In genomic region chr3:48548165-48548564, GRCh38 we compare ENCODE assay signal across 15 cellular contexts. TPM values are rescaled to one million over a fixed set of nuclear protein-coding genes. Genes with fewer than 3 reads are reported as not detected.
DNase-seq lines count a peak whose midpoint lies in the region; ATAC-seq, FAIRE-seq and TF ChIP-seq lines count a peak whose summit lies in the region.
"Had no signal": no experiment of that assay in that cellular context is flagged by ENCODE, and none has a peak within 500 bp of the region (broad histone marks: within the 10 kb centered on the region; RNA-seq: fewer than 3 reads in every experiment).

No MANE protein-coding gene starts in this region.

- no peak for TF ChIP-seq POLR2A in IMR-90 (IDR thresholded peaks at IDR 0.05; ENCODE audit: low read depth, low read length)

- CTCF ChIA-PET in IMR-90 (lab: Yijun Ruan, JAX) = interaction anchor here (1.7 kb wide), 1 partner anchor 115 kb away, joined by 4 read pairs; no protein-coding TSS in a partner anchor

- H2BK15ac ChIP-seq in IMR-90 (ENCODE audit: low read depth, low read length) = no peak overlapping the region

- H3K23ac ChIP-seq in IMR-90 (ENCODE audit: low read depth, low read length) = no peak overlapping the region

- no peak overlapping the region for H2AK9ac ChIP-seq in IMR-90 (replicated peaks; ENCODE audit: low read depth, low read length, poor library complexity)

- no peak overlapping the region for H3K4me2 ChIP-seq in IMR-90 (ENCODE audit: low read depth, low read length)

- no peaks in the 10 kb centered on the region for H3K4me1 ChIP-seq in IMR-90 (ENCODE audit: control insufficient read depth, insufficient read depth, low read length)
- H3K4me1 ChIP-seq: HAP-1 had no signal

- DNase-seq in CD14-positive monocyte (ENCODE audit: low spot score) (no peak), IMR-90 (no peak), dorsolateral prefrontal cortex (no peak), neural crest cell (ENCODE audit: low read depth, low spot score) (no peak), occipital lobe (lab: John Stamatoyannopoulos, UW) (no peak), RCC 7860 (ENCODE audit: low spot score) (no peak)
- DNase-seq: NCI-H2081 treated with DMSO at 0.1 percent for 48 hours had no signal

- in situ Hi-C loops in IMR-90 (cut with MboI; ENCODE audit: low sequenced_read_pairs) = loop anchor here (10.0 kb wide), 1 partner anchor 273 kb away; no protein-coding TSS in a partner anchor

- intact Hi-C loops in CD14-positive monocyte (cut with micrococcal nuclease) (loop anchor here (2.0 to 10.0 kb wide), 3 partner anchors 81 to 273 kb away; a partner anchor contains a TSS), IMR-90 (cut with micrococcal nuclease) (loop anchor here (1.0 to 5.0 kb wide), 4 partner anchors 75 to 356 kb away; no protein-coding TSS in a partner anchor), dorsolateral prefrontal cortex (cut with DNase I) (loop anchor here (1.0 to 10.0 kb wide), 2 partner anchors 83 to 273 kb away; no protein-coding TSS in a partner anchor)

- no peaks in the 10 kb centered on the region for H3K9me3 Mint-ChIP-seq in CD14-positive monocyte
- no peaks in the 10 kb centered on the region for H3K9me3 Mint-ChIP-seq in neural crest cell
- H3K9me3 Mint-ChIP-seq: CD8-positive, alpha-beta memory T cell had no signal

- no peak overlapping the region; the same call in 1 of the 2 replicates for H4K91ac ChIP-seq in IMR-90 (ENCODE audit: insufficient read depth, low read depth, low read length)

- no peak overlapping the region; the same call in 1 of the 2 replicates for H4K5ac ChIP-seq in IMR-90 (ENCODE audit: low read depth, low read length)

- H2AK5ac ChIP-seq in IMR-90 (ENCODE audit: low read depth, low read length) = no peak overlapping the region

- dilution Hi-C loops in IMR-90 (cut with HindIII; ENCODE audit: low sequenced_read_pairs, unreplicated experiment) = no loop called here

- WGBS in IMR-90 (ENCODE audit: extremely low coverage in 2 of 2, insufficient read length in 1 of 2), 2 experiments = no CpG with 5 or more reads among the region's 5 CpGs

- H4K8ac ChIP-seq in IMR-90 (ENCODE audit: low read depth in 2 of 2, low read length in 2 of 2) = peak overlapping the region in 1 of 2 experiments; percentile 55; a peak in 1 of 4 replicates

- H2AFZ ChIP-seq in IMR-90 (replicated peaks; ENCODE audit: low read length, poor library complexity) = no peak overlapping the region

- no peak overlapping the region for H2BK5ac ChIP-seq in IMR-90 (ENCODE audit: low read depth, low read length, poor library complexity, severe bottlenecking)

- no peak for ATAC-seq in IMR-90 (ENCODE audit: low read depth)
- ATAC-seq in HG03520 (IDR thresholded peaks at IDR 0.05; ENCODE audit: unreplicated experiment) = no peak

- TF ChIP-seq RAD21 in IMR-90 (IDR thresholded peaks at IDR 0.05; ENCODE audit: low read length) = no peak

- H3K4ac ChIP-seq in IMR-90 (ENCODE audit: low read depth, low read length) = 0 out of 2 replicates have a peak overlapping the region, but pooled peaks have one; percentile 37

- H3K27ac ChIP-seq in IMR-90 (ENCODE audit: insufficient read depth, low read length) (no peak overlapping the region), dorsolateral prefrontal cortex (peak overlapping the region in 40 of 59 donors; percentile 4 to 81 (median 66))
- H3K27ac ChIP-seq: Peyer's patch, SK-N-MC had no signal

- H3K36me3 ChIP-seq in IMR-90 (ENCODE audit: control insufficient read depth, insufficient read depth, low read length) = peaks cover 30% of the 10 kb centered on the region
- H3K36me3 ChIP-seq: HAP-1 had no signal

- peaks cover 71% of the 10 kb centered on the region for H3K4me1 Mint-ChIP-seq in CD14-positive monocyte
- peaks cover 18% of the 10 kb centered on the region for H3K4me1 Mint-ChIP-seq in neural crest cell

- POLR2A ChIA-PET in IMR-90 (lab: Charles Lee; ENCODE audit: unreplicated experiment) = no interaction called here

- H2BK120ac ChIP-seq in IMR-90 (ENCODE audit: low read depth, low read length) = no peak overlapping the region

- no peak overlapping the region for H3K14ac ChIP-seq in IMR-90 (replicated peaks; ENCODE audit: low read depth, low read length)

- H3K27ac Mint-ChIP-seq in CD14-positive monocyte (peak overlapping the region in 5 of 7 donors; percentile 53 to 78 (median 60)), neural crest cell (ENCODE audit: unreplicated experiment) (peak overlapping the region; percentile 91)
- H3K27ac Mint-ChIP-seq: CD8-positive, alpha-beta memory T cell had no signal

- FAIRE-seq in RCC 7860 (lab: Jason Lieb, UNC) = no peak

- H3K27me3 ChIP-seq in IMR-90 (ENCODE audit: control insufficient read depth, insufficient read depth, low read length) (no peaks in the 10 kb centered on the region), dorsolateral prefrontal cortex (no peaks in the 10 kb centered on the region)
- H3K27me3 ChIP-seq: BLaER1 treated with 17β-estradiol and CSF1 and Interleukin-3, amounts not matched to agents 10 nM and 100 nM; Peyer's patch had no signal

- 0 out of 2 replicates have a peak, but pooled peaks cover 6% of the 10 kb centered on the region for H4K20me1 ChIP-seq in IMR-90 (ENCODE audit: insufficient read depth, low read length)

- H3K4me3 ChIP-seq in IMR-90 (ENCODE audit: insufficient read depth, low read depth, low read length) (no peak overlapping the region), dorsolateral prefrontal cortex (no peak overlapping the region)
- H3K4me3 ChIP-seq: BLaER1 treated with 17β-estradiol and CSF1 and Interleukin-3, amounts not matched to agents 10 nM and 100 nM; GM12878; HAP-1; Peyer's patch; SK-N-MC had no signal

- H3K36me3 Mint-ChIP-seq in CD14-positive monocyte (peaks cover 49 to 73% of the 10 kb centered on the region in 2 donors), neural crest cell (ENCODE audit: low read depth) (peaks cover 3% of the 10 kb centered on the region)
- H3K36me3 Mint-ChIP-seq: CD8-positive, alpha-beta memory T cell had no signal

- H3K4me3 Mint-ChIP-seq in CD14-positive monocyte = no peak overlapping the region
- H3K4me3 Mint-ChIP-seq in neural crest cell = no peak overlapping the region
- H3K4me3 Mint-ChIP-seq: CD8-positive, alpha-beta memory T cell had no signal

- H3K56ac ChIP-seq in IMR-90 (ENCODE audit: extremely low read depth, insufficient read depth, low read length) = no peak overlapping the region

- H3K9me1 ChIP-seq in IMR-90 (ENCODE audit: insufficient read depth, low read length) = no peaks in the 10 kb centered on the region

- peaks cover 7 to 8% of the 10 kb centered on the region in 2 experiments; a peak in 3 of 4 replicates for H3K79me1 ChIP-seq in IMR-90 (ENCODE audit: low read depth in 1 of 2, low read length in 2 of 2)

- H3K18ac ChIP-seq in IMR-90 (ENCODE audit: low read depth, low read length) = no peak overlapping the region

- BruUV-seq in IMR-90 (replicated peaks; lab: Mats Ljungman, UMichigan) = no TSS peak

- peaks cover 0 to 2% (median 1%) of the 10 kb centered on the region in 3 donors for H3K27me3 Mint-ChIP-seq in CD14-positive monocyte (ENCODE audit: low read depth in 3 of 3)
- no peaks in the 10 kb centered on the region for H3K27me3 Mint-ChIP-seq in neural crest cell (ENCODE audit: low read depth)

- H3K9ac ChIP-seq in IMR-90 (ENCODE audit: low read depth, low read length) = no peak overlapping the region

- no peak for TF ChIP-seq CTCF in CD14-positive monocyte (IDR thresholded peaks at IDR 0.05)
- TF ChIP-seq CTCF in IMR-90 (conservative IDR thresholded peaks at IDR 0.05; ENCODE audit: low read depth, low read length) = no peak
- no peak for TF ChIP-seq CTCF in dorsolateral prefrontal cortex (IDR thresholded peaks at IDR 0.05 in 54 of 56, conservative IDR thresholded peaks at IDR 0.05 in 2 of 56; ENCODE audit: low read depth in 1 of 56, partially characterized antibody in 56 of 56)
- no peak for TF ChIP-seq CTCF in neural crest cell (conservative IDR thresholded peaks at IDR 0.05)

- H3K9me3 ChIP-seq in IMR-90 (ENCODE audit: control insufficient read depth, insufficient read depth, low read length) = no peaks in the 10 kb centered on the region
- H3K9me3 ChIP-seq: BLaER1 treated with 17β-estradiol and CSF1 and Interleukin-3, amounts not matched to agents 10 nM and 100 nM; HAP-1; Peyer's patch had no signal

- H2BK20ac ChIP-seq in IMR-90 (ENCODE audit: low read depth, low read length) = no peak overlapping the region

TF ChIP-seq in IMR-90, 13 proteins besides CTCF, POLR2A, EP300 and RAD21 (continues in another document):
- TF ChIP-seq CEBPB (IDR thresholded peaks at IDR 0.05; ENCODE audit: low read depth, low read length) = no peak
- TF ChIP-seq MAZ (IDR thresholded peaks at IDR 0.05; ENCODE audit: borderline replicate concordance, low read depth, low read length) = no peak

RNA-seq across cellular contexts. Expression of gene PFKFB4, which starts 8.4 kb away (rescaled TPM):
- polyA plus RNA-seq in CD14-positive monocyte (10 to 100 TPM; 32.2 to 34.9 TPM), IMR-90 (2012; rRNA removed) (14.8 and 16.9 TPM in 2 replicates)
- total RNA-seq in IMR-90 (2012; rRNA removed) (16.1 and 17.0 TPM in 2 replicates), dorsolateral prefrontal cortex (10 to 100 TPM in 99 of 120 experiments, 1 to 10 TPM in 21; 5.9 to 24.4 (median 12.7) TPM), neural crest cell (19.2 and 20.4 TPM in 2 replicates), occipital lobe (19.2 TPM)
- 11.1 and 15.7 TPM in 2 replicates for polyA plus RNA-seq in IMR-90 (2012; cell fraction: cytosol; rRNA removed)
- polyA plus RNA-seq in IMR-90 (2012; cell fraction: nucleus; rRNA removed; ENCODE audit: low replicate concordance) = 53.9 and 57.6 TPM in 2 replicates

RNA-seq across cellular contexts. Expression of gene UCN2, which starts 15.4 kb away (rescaled TPM):
- polyA plus RNA-seq in CD14-positive monocyte (not detected), IMR-90 (2012; rRNA removed) (2.3 and 2.7 TPM in 2 replicates)
- total RNA-seq in IMR-90 (2012; rRNA removed) (0.54 and 0.56 TPM in 2 replicates), dorsolateral prefrontal cortex (1 to 10 TPM in 3 of 120 experiments, under 1 TPM in 39, not detected in 78; 0.31 to 2.3 (median 0.45) TPM), neural crest cell (1.3 TPM in 2 replicates), occipital lobe (not detected)
- polyA plus RNA-seq in IMR-90 (2012; cell fraction: cytosol; rRNA removed) = 0.56 and 1.4 TPM in 2 replicates
- polyA plus RNA-seq in IMR-90 (2012; cell fraction: nucleus; rRNA removed; ENCODE audit: low replicate concordance) = 19.4 and 40.3 TPM in 2 replicates
- total RNA-seq: CD8-positive, alpha-beta memory T cell; GM12878; NCI-H460 had no signal
- polyA plus RNA-seq: CD8-positive, alpha-beta memory T cell had no signal

RNA-seq across cellular contexts. Expression of gene SHISA5, which starts 44.2 kb away (rescaled TPM):
- polyA plus RNA-seq in CD14-positive monocyte (100 to 1,000 TPM; 242 to 266 TPM), IMR-90 (2012; rRNA removed) (162 and 181 TPM in 2 replicates)
- total RNA-seq in IMR-90 (2012; rRNA removed) (82.3 and 88.6 TPM in 2 replicates), dorsolateral prefrontal cortex (100 to 1,000 TPM in 56 of 120 experiments, 10 to 100 TPM in 64; 71.6 to 162 (median 99.2) TPM), neural crest cell (117 and 124 TPM in 2 replicates), occipital lobe (72.5 TPM)
- 139 and 294 TPM in 2 replicates for polyA plus RNA-seq in IMR-90 (2012; cell fraction: cytosol; rRNA removed)
- polyA plus RNA-seq in IMR-90 (2012; cell fraction: nucleus; rRNA removed; ENCODE audit: low replicate concordance) = 81.3 and 139 TPM in 2 replicates

RNA-seq across cellular contexts. Expression of gene COL7A1, which starts 47.0 kb away (rescaled TPM):
- polyA plus RNA-seq in CD14-positive monocyte = under 1 TPM in 1 of 2 donors, not detected in 1; 0.37 TPM
- total RNA-seq in IMR-90 (2012; rRNA removed) = 3.1 and 4.1 TPM in 2 replicates
- 20.3 and 23.2 TPM in 2 replicates for polyA plus RNA-seq in IMR-90 (2012; rRNA removed)
- polyA plus RNA-seq in IMR-90 (2012; cell fraction: cytosol; rRNA removed) = 13.6 and 14.6 TPM in 2 replicates
- polyA plus RNA-seq in IMR-90 (2012; cell fraction: nucleus; rRNA removed; ENCODE audit: low replicate concordance) = 308 and 435 TPM in 2 replicates
- 10 to 100 TPM; 10.4 to 39.7 (median 19.6) TPM for total RNA-seq in dorsolateral prefrontal cortex
- 28.4 and 28.7 TPM in 2 replicates for total RNA-seq in neural crest cell
- total RNA-seq in occipital lobe = 1.9 TPM
- polyA plus RNA-seq: CD8-positive, alpha-beta memory T cell had no signal
